ENCODE assay signal across 1 cellular context in the genomic region with DNA sequence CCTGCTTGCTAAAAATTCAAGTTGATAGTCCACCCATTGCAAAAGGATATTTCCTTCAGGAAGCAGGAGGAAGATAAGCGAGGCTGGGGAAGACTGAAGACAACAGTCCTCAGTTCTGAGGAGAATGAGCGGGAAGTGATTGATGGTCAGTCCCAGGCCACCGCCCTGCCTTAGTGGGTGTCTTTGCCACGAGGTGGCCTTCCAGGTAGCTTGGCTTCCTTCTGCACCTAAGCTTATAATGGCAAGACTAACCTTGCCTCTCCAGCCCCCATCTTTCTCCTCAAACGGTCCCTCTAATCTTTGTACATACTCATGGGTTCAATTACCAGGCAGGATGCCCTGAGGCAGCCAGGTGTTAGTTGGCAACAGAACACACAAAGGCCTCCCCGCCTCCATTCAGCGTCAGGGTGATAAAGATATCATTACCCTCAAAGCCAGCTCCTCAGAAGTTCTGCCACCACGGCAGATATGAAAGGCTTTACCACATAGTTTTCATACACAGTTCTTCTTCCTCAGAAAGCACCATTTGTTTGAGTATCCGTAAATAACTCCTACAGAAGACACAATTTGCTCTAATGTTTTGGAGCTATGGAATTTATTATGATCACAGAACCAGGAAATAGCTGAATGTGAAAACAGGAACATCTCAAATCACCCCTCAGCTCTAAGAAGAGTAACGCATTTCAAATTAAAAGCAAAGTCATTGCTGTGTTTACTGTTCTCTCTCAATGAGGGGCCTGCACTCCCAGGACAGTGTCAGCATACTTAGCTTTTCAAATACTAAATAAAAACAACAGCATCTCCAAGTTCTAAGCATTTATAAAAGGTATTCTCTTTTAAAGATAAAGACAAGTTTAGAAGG.
TF ChIP-seq lines count a peak whose summit lies in the region.

No MANE protein-coding gene starts in this region.

TF ChIP-seq in GM12878, 131 proteins besides CTCF, POLR2A, EP300 and RAD21 (continued from another document and continues in another):
- no peak for TF ChIP-seq SMARCA5 (IDR thresholded peaks at IDR 0.05)
- 0 out of 2 replicates have a peak, but pooled peaks have one; percentile 21 for TF ChIP-seq CHD2 (IDR thresholded peaks at IDR 0.05; ENCODE audit: borderline replicate concordance, low read depth, low read length)
- TF ChIP-seq, protein P1, sequence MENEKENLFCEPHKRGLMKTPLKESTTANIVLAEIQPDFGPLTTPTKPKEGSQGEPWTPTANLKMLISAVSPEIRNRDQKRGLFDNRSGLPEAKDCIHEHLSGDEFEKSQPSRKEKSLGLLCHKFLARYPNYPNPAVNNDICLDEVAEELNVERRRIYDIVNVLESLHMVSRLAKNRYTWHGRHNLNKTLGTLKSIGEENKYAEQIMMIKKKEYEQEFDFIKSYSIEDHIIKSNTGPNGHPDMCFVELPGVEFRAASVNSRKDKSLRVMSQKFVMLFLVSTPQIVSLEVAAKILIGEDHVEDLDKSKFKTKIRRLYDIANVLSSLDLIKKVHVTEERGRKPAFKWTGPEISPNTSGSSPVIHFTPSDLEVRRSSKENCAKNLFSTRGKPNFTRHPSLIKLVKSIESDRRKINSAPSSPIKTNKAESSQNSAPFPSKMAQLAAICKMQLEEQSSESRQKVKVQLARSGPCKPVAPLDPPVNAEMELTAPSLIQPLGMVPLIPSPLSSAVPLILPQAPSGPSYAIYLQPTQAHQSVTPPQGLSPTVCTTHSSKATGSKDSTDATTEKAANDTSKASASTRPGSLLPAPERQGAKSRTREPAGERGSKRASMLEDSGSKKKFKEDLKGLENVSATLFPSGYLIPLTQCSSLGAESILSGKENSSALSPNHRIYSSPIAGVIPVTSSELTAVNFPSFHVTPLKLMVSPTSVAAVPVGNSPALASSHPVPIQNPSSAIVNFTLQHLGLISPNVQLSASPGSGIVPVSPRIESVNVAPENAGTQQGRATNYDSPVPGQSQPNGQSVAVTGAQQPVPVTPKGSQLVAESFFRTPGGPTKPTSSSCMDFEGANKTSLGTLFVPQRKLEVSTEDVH (IDR thresholded peaks at IDR 0.05; ENCODE audit: low read depth, partially characterized antibody), result no peak
- no peak for TF ChIP-seq SIX5 (IDR thresholded peaks at IDR 0.05; ENCODE audit: low read depth, low read length, severe bottlenecking)
- TF ChIP-seq, protein P2, sequence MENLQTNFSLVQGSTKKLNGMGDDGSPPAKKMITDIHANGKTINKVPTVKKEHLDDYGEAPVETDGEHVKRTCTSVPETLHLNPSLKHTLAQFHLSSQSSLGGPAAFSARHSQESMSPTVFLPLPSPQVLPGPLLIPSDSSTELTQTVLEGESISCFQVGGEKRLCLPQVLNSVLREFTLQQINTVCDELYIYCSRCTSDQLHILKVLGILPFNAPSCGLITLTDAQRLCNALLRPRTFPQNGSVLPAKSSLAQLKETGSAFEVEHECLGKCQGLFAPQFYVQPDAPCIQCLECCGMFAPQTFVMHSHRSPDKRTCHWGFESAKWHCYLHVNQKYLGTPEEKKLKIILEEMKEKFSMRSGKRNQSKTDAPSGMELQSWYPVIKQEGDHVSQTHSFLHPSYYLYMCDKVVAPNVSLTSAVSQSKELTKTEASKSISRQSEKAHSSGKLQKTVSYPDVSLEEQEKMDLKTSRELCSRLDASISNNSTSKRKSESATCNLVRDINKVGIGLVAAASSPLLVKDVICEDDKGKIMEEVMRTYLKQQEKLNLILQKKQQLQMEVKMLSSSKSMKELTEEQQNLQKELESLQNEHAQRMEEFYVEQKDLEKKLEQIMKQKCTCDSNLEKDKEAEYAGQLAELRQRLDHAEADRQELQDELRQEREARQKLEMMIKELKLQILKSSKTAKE (IDR thresholded peaks at IDR 0.05; ENCODE audit: low read depth, poor library complexity, severe bottlenecking), result no peak
- TF ChIP-seq RAD51 (IDR thresholded peaks at IDR 0.05), result no peak
- TF ChIP-seq, protein P3, sequence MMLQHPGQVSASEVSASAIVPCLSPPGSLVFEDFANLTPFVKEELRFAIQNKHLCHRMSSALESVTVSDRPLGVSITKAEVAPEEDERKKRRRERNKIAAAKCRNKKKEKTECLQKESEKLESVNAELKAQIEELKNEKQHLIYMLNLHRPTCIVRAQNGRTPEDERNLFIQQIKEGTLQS (IDR thresholded peaks at IDR 0.05; ENCODE audit: borderline replicate concordance, extremely low read depth, low read depth, low read length), result no peak
- 0 out of 2 replicates have a peak, but pooled peaks have one; percentile 22 for TF ChIP-seq HDGF (IDR thresholded peaks at IDR 0.05)
- TF ChIP-seq MEF2A (IDR thresholded peaks at IDR 0.05; ENCODE audit: insufficient read depth, low read depth, low read length), result 0 out of 2 replicates have a peak, but pooled peaks have one; percentile 25
- TF ChIP-seq SMAD5 (IDR thresholded peaks at IDR 0.05; ENCODE audit: low read depth), result no peak
- TF ChIP-seq PML (IDR thresholded peaks at IDR 0.05; ENCODE audit: low read length), result no peak
- no peak for TF ChIP-seq PAX5 (IDR thresholded peaks at IDR 0.05; ENCODE audit: borderline replicate concordance, low read depth, low read length)
- TF ChIP-seq MTA3 (IDR thresholded peaks at IDR 0.05; ENCODE audit: borderline replicate concordance, low read length), result no peak
- peak in 1 of 2 experiments; percentile 31; a peak in 1 of 4 replicates for TF ChIP-seq ETV6 (conservative IDR thresholded peaks at IDR 0.05 in 1 of 2, IDR thresholded peaks at IDR 0.05 in 1 of 2; ENCODE audit: borderline replicate concordance in 1 of 2, low read depth in 1 of 2)
- TF ChIP-seq GATAD2B (conservative IDR thresholded peaks at IDR 0.05; ENCODE audit: low read depth), result no peak; the same call in 1 of the 2 replicates
- 0 out of 2 replicates have a peak, but pooled peaks have one; percentile 24 for TF ChIP-seq NFIC (IDR thresholded peaks at IDR 0.05; ENCODE audit: low read depth, low read length)
- TF ChIP-seq, protein P4, sequence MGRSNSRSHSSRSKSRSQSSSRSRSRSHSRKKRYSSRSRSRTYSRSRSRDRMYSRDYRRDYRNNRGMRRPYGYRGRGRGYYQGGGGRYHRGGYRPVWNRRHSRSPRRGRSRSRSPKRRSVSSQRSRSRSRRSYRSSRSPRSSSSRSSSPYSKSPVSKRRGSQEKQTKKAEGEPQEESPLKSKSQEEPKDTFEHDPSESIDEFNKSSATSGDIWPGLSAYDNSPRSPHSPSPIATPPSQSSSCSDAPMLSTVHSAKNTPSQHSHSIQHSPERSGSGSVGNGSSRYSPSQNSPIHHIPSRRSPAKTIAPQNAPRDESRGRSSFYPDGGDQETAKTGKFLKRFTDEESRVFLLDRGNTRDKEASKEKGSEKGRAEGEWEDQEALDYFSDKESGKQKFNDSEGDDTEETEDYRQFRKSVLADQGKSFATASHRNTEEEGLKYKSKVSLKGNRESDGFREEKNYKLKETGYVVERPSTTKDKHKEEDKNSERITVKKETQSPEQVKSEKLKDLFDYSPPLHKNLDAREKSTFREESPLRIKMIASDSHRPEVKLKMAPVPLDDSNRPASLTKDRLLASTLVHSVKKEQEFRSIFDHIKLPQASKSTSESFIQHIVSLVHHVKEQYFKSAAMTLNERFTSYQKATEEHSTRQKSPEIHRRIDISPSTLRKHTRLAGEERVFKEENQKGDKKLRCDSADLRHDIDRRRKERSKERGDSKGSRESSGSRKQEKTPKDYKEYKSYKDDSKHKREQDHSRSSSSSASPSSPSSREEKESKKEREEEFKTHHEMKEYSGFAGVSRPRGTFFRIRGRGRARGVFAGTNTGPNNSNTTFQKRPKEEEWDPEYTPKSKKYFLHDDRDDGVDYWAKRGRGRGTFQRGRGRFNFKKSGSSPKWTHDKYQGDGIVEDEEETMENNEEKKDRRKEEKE (IDR thresholded peaks at IDR 0.05), result no peak
- peak; percentile 61; the same call in 1 of the 3 replicates for TF ChIP-seq POU2F2 (IDR thresholded peaks at IDR 0.05; ENCODE audit: borderline replicate concordance, low read depth, low read length)
- TF ChIP-seq SRF (IDR thresholded peaks at IDR 0.05; ENCODE audit: low read depth in 2 of 2, low read length in 2 of 2), result no peak
- TF ChIP-seq KDM1A (IDR thresholded peaks at IDR 0.05; ENCODE audit: borderline replicate concordance), result no peak
- no peak for TF ChIP-seq STAT1 (conservative IDR thresholded peaks at IDR 0.05)
- peak; percentile 35; the same call in 1 of the 2 replicates for TF ChIP-seq SPI1 (IDR thresholded peaks at IDR 0.05; ENCODE audit: borderline replicate concordance, insufficient read depth, low read depth, low read length)
- TF ChIP-seq IKZF1 (conservative IDR thresholded peaks at IDR 0.05), result peak; percentile 20; the same call in 1 of the 2 replicates
- TF ChIP-seq BHLHE40 (IDR thresholded peaks at IDR 0.05; ENCODE audit: borderline replicate concordance in 1 of 2, low read depth in 2 of 2, low read length in 1 of 2), result no peak
- 0 out of 2 replicates have a peak, but pooled peaks have one; percentile 52 for TF ChIP-seq TCF12 (IDR thresholded peaks at IDR 0.05; ENCODE audit: low read depth, low read length)
- no peak for TF ChIP-seq MYB (IDR thresholded peaks at IDR 0.05; ENCODE audit: borderline replicate concordance, low read depth, low read length)
- TF ChIP-seq, protein P5, sequence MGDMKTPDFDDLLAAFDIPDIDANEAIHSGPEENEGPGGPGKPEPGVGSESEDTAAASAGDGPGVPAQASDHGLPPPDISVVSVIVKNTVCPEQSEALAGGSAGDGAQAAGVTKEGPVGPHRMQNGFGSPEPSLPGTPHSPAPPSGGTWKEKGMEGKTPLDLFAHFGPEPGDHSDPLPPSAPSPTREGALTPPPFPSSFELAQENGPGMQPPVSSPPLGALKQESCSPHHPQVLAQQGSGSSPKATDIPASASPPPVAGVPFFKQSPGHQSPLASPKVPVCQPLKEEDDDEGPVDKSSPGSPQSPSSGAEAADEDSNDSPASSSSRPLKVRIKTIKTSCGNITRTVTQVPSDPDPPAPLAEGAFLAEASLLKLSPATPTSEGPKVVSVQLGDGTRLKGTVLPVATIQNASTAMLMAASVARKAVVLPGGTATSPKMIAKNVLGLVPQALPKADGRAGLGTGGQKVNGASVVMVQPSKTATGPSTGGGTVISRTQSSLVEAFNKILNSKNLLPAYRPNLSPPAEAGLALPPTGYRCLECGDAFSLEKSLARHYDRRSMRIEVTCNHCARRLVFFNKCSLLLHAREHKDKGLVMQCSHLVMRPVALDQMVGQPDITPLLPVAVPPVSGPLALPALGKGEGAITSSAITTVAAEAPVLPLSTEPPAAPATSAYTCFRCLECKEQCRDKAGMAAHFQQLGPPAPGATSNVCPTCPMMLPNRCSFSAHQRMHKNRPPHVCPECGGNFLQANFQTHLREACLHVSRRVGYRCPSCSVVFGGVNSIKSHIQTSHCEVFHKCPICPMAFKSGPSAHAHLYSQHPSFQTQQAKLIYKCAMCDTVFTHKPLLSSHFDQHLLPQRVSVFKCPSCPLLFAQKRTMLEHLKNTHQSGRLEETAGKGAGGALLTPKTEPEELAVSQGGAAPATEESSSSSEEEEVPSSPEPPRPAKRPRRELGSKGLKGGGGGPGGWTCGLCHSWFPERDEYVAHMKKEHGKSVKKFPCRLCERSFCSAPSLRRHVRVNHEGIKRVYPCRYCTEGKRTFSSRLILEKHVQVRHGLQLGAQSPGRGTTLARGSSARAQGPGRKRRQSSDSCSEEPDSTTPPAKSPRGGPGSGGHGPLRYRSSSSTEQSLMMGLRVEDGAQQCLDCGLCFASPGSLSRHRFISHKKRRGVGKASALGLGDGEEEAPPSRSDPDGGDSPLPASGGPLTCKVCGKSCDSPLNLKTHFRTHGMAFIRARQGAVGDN (IDR thresholded peaks at IDR 0.05), result 0 out of 2 replicates have a peak, but pooled peaks have one; percentile 66
- TF ChIP-seq IKZF2 (IDR thresholded peaks at IDR 0.05), result peak in 1 of 2 experiments; percentile 34; a peak in 3 of 4 replicates
- TF ChIP-seq STAT3 (IDR thresholded peaks at IDR 0.05; ENCODE audit: low read depth, low read length), result no peak
- TF ChIP-seq BMI1 (IDR thresholded peaks at IDR 0.05; ENCODE audit: borderline replicate concordance), result no peak
- TF ChIP-seq HDAC2 (IDR thresholded peaks at IDR 0.05), result no peak
- 0 out of 2 replicates have a peak, but pooled peaks have one; percentile 16 for TF ChIP-seq NBN (IDR thresholded peaks at IDR 0.05)
- no peak for TF ChIP-seq CREB1 (IDR thresholded peaks at IDR 0.05; ENCODE audit: low read depth)
- TF ChIP-seq SP1 (IDR thresholded peaks at IDR 0.05; ENCODE audit: low read depth, low read length), result no peak
- no peak for TF ChIP-seq MEF2B (IDR thresholded peaks at IDR 0.05; ENCODE audit: partially characterized antibody, poor library complexity, severe bottlenecking)
- TF ChIP-seq TAF1 (IDR thresholded peaks at IDR 0.05; ENCODE audit: borderline replicate concordance, low read depth, low read length), result no peak
- TF ChIP-seq, protein P6, sequence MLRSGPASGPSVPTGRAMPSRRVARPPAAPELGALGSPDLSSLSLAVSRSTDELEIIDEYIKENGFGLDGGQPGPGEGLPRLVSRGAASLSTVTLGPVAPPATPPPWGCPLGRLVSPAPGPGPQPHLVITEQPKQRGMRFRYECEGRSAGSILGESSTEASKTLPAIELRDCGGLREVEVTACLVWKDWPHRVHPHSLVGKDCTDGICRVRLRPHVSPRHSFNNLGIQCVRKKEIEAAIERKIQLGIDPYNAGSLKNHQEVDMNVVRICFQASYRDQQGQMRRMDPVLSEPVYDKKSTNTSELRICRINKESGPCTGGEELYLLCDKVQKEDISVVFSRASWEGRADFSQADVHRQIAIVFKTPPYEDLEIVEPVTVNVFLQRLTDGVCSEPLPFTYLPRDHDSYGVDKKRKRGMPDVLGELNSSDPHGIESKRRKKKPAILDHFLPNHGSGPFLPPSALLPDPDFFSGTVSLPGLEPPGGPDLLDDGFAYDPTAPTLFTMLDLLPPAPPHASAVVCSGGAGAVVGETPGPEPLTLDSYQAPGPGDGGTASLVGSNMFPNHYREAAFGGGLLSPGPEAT (IDR thresholded peaks at IDR 0.05; ENCODE audit: low read depth), result 0 out of 2 replicates have a peak, but pooled peaks have one; percentile 41
- TF ChIP-seq BCL11A (IDR thresholded peaks at IDR 0.05; ENCODE audit: low read depth, low read length), result no peak
- TF ChIP-seq, protein P7, sequence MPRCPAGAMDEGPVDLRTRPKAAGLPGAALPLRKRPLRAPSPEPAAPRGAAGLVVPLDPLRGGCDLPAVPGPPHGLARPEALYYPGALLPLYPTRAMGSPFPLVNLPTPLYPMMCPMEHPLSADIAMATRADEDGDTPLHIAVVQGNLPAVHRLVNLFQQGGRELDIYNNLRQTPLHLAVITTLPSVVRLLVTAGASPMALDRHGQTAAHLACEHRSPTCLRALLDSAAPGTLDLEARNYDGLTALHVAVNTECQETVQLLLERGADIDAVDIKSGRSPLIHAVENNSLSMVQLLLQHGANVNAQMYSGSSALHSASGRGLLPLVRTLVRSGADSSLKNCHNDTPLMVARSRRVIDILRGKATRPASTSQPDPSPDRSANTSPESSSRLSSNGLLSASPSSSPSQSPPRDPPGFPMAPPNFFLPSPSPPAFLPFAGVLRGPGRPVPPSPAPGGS (IDR thresholded peaks at IDR 0.05; ENCODE audit: borderline replicate concordance, insufficient read depth, low read depth, low read length, poor library complexity, severe bottlenecking), result no peak
- TF ChIP-seq ZNF217 (IDR thresholded peaks at IDR 0.05), result no peak
- no peak for TF ChIP-seq TARDBP (IDR thresholded peaks at IDR 0.05; ENCODE audit: borderline replicate concordance)
- 0 out of 2 replicates have a peak, but pooled peaks have one; percentile 33 for TF ChIP-seq ATF7 (IDR thresholded peaks at IDR 0.05; ENCODE audit: low read depth)
- no peak for TF ChIP-seq NR2C1 (IDR thresholded peaks at IDR 0.05)
- no peak for TF ChIP-seq EZH2 (IDR thresholded peaks at IDR 0.05; ENCODE audit: borderline replicate concordance, control insufficient read depth, low read depth, low read length)
